In genomic region chr19:39406656-39407393, GRCh38 we compare ENCODE assay signal across 8 cellular contexts. TPM values are rescaled to one million over a fixed set of nuclear protein-coding genes. Genes with fewer than 3 reads are reported as not detected.
A peak's percentile ranks its signal among the peaks of the same experiment; 100 is the strongest.
DNase-seq lines count a peak whose midpoint lies in the region; ATAC-seq and TF ChIP-seq lines count a peak whose summit lies in the region.

A gene with protein sequence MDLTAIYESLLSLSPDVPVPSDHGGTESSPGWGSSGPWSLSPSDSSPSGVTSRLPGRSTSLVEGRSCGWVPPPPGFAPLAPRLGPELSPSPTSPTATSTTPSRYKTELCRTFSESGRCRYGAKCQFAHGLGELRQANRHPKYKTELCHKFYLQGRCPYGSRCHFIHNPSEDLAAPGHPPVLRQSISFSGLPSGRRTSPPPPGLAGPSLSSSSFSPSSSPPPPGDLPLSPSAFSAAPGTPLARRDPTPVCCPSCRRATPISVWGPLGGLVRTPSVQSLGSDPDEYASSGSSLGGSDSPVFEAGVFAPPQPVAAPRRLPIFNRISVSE (plus strand): TSS chr19:39406847. CDS start chr19:39406905, 58 bp downstream.

- no peak for TF ChIP-seq RAD21 in neural cell (conservative IDR thresholded peaks at IDR 0.05)

- H3K4me3 ChIP-seq in HUES48 (ENCODE audit: low read depth, low read length) (peak within 1 kb of the TSS; percentile 99), RWPE2 (ENCODE audit: severe bottlenecking) (peak within 1 kb of the TSS; percentile 89), fibroblast of pulmonary artery (replicated peaks; ENCODE audit: low read depth, low read length) (peak within 1 kb of the TSS; percentile 81), neural cell (ENCODE audit: low read length) (peak within 1 kb of the TSS; percentile 58)

- H3K9ac ChIP-seq in HUES48 (ENCODE audit: low read depth, low read length): peak within 1 kb of the TSS; percentile 82
- peak within 1 kb of the TSS; percentile 23 for H3K9ac ChIP-seq in neural cell (ENCODE audit: low read length)

- no peak for TF ChIP-seq CTCF in RWPE2 (IDR thresholded peaks at IDR 0.05; ENCODE audit: poor library complexity, severe bottlenecking)
- no peak for TF ChIP-seq CTCF in fibroblast of pulmonary artery (IDR thresholded peaks at IDR 0.05; ENCODE audit: low read length, missing control alignments)
- no peak for TF ChIP-seq CTCF in neural cell (IDR thresholded peaks at IDR 0.05; ENCODE audit: poor library complexity, severe bottlenecking)

- 0 out of 2 replicates have a peak, but pooled peaks cover 4% of the 10 kb centered on the region for H3K36me3 ChIP-seq in HUES48 (ENCODE audit: control insufficient read depth, insufficient read depth, low read length)
- H3K36me3 ChIP-seq in RWPE2 (ENCODE audit: low read depth): peaks cover 25% of the 10 kb centered on the region
- H3K36me3 ChIP-seq in neural cell (ENCODE audit: insufficient read depth, low read length): no peaks in the 10 kb centered on the region

- H3K4me2 ChIP-seq in neural cell (ENCODE audit: low read length): peak within 1 kb of the TSS; percentile 30

- no peaks in the 10 kb centered on the region for H3K79me2 ChIP-seq in neural cell (replicated peaks; ENCODE audit: insufficient read depth, low read length)

- peak within 1 kb of the TSS; percentile 90 to 99 for H3K27ac Mint-ChIP-seq in stimulated activated naive CD8-positive, alpha-beta T cell treated with anti-CD3 and anti-CD28 coated beads, Interleukin-15, amount 100 ng/mL, for 72 hours

- H3K27ac ChIP-seq in HUES48 (ENCODE audit: low read depth, low read length): peak within 1 kb of the TSS; percentile 88
- H3K27ac ChIP-seq in RWPE2 (ENCODE audit: poor library complexity, severe bottlenecking): peak within 1 kb of the TSS; percentile 97
- H3K27ac ChIP-seq in neural cell (ENCODE audit: low read length): no peak within 1 kb of the TSS

- TF ChIP-seq EP300 in neural cell (conservative IDR thresholded peaks at IDR 0.05; ENCODE audit: poor library complexity, severe bottlenecking): no peak

- no peaks in the 10 kb centered on the region for H4K20me1 ChIP-seq in neural cell (ENCODE audit: insufficient read depth)

- DNase-seq in GM04504 (ENCODE audit: low read depth) (peak; percentile 76), RWPE2 (ENCODE audit: low spot score) (no peak), fibroblast of pulmonary artery (ENCODE audit: low read depth) (peak; percentile 93), NCI-H524 treated with DMSO at 0.1 percent for 48 hours (lab: John Stamatoyannopoulos, UW) (no peak)
- peak; percentile 82 for DNase-seq in activated T-helper 9 cell treated with anti-CD3 and anti-CD28 coated beads, Interleukin-2, amount 50 U/mL, for 16 hours (ENCODE audit: low read depth)
- peak; percentile 91 to 92 for DNase-seq in stimulated activated naive CD8-positive, alpha-beta T cell treated with anti-CD3 and anti-CD28 coated beads, Interleukin-15, amount 100 ng/mL, for 72 hours

- H3K27me3 ChIP-seq in HUES48 (ENCODE audit: control insufficient read depth, insufficient read depth, low read length) (no peaks in the 10 kb centered on the region), RWPE2 (ENCODE audit: insufficient read depth, poor library complexity, severe bottlenecking) (no peaks in the 10 kb centered on the region), neural cell (ENCODE audit: insufficient read depth, low read depth, low read length) (peaks cover 52% of the 10 kb centered on the region)

- no peaks in the 10 kb centered on the region for H3K9me2 ChIP-seq in neural cell (ENCODE audit: insufficient read depth, low read length)

- H2AFZ ChIP-seq in neural cell (ENCODE audit: low read depth, low read length): no peak within 1 kb of the TSS

- no peaks in the 10 kb centered on the region for H3K27me3 Mint-ChIP-seq in stimulated activated naive CD8-positive, alpha-beta T cell treated with anti-CD3 and anti-CD28 coated beads, Interleukin-15, amount 100 ng/mL, for 72 hours

- peak within 1 kb of the TSS; percentile 80 to 91 for H3K4me3 Mint-ChIP-seq in stimulated activated naive CD8-positive, alpha-beta T cell treated with anti-CD3 and anti-CD28 coated beads, Interleukin-15, amount 100 ng/mL, for 72 hours

- peak; percentile 6 for ATAC-seq in RWPE2 (ENCODE audit: low read depth)
- ATAC-seq in stimulated activated naive CD8-positive, alpha-beta T cell treated with anti-CD3 and anti-CD28 coated beads, Interleukin-15, amount 100 ng/mL, for 72 hours: peak; percentile 58

- H3K9me3 ChIP-seq in HUES48 (ENCODE audit: control insufficient read depth, insufficient read depth, low read length) (no peaks in the 10 kb centered on the region), RWPE2 (ENCODE audit: severe bottlenecking) (no peaks in the 10 kb centered on the region), neural cell (ENCODE audit: low read length) (no peaks in the 10 kb centered on the region)

- no peaks in the 10 kb centered on the region for H3F3A ChIP-seq in neural cell (ENCODE audit: insufficient read depth, low read length, poor library complexity, severe bottlenecking)

- H3K9me3 Mint-ChIP-seq in stimulated activated naive CD8-positive, alpha-beta T cell treated with anti-CD3 and anti-CD28 coated beads, Interleukin-15, amount 100 ng/mL, for 72 hours: no peaks in the 10 kb centered on the region

- H3K4me1 Mint-ChIP-seq in stimulated activated naive CD8-positive, alpha-beta T cell treated with anti-CD3 and anti-CD28 coated beads, Interleukin-15, amount 100 ng/mL, for 72 hours: peaks cover 78% of the 10 kb centered on the region

- H3K4me1 ChIP-seq in HUES48 (ENCODE audit: control insufficient read depth, insufficient read depth, low read length) (peaks cover 40% of the 10 kb centered on the region), RWPE2 (ENCODE audit: insufficient read depth, poor library complexity, severe bottlenecking) (peaks cover 31% of the 10 kb centered on the region)

TF ChIP-seq in neural cell, 6 proteins besides CTCF, POLR2A, EP300 and RAD21:
- TF ChIP-seq MXI1 (conservative IDR thresholded peaks at IDR 0.05; ENCODE audit: poor library complexity, severe bottlenecking) (no peak), EZH2 (IDR thresholded peaks at IDR 0.05; ENCODE audit: borderline replicate concordance, insufficient read depth, low read length, poor library complexity, severe bottlenecking) (no peak), SMC3 (conservative IDR thresholded peaks at IDR 0.05; ENCODE audit: poor library complexity) (no peak), TAF1 (IDR thresholded peaks at IDR 0.05; ENCODE audit: low read depth) (no peak), POLR2AphosphoS5 (IDR thresholded peaks at IDR 0.05) (no peak)
- TF ChIP-seq, protein P1, sequence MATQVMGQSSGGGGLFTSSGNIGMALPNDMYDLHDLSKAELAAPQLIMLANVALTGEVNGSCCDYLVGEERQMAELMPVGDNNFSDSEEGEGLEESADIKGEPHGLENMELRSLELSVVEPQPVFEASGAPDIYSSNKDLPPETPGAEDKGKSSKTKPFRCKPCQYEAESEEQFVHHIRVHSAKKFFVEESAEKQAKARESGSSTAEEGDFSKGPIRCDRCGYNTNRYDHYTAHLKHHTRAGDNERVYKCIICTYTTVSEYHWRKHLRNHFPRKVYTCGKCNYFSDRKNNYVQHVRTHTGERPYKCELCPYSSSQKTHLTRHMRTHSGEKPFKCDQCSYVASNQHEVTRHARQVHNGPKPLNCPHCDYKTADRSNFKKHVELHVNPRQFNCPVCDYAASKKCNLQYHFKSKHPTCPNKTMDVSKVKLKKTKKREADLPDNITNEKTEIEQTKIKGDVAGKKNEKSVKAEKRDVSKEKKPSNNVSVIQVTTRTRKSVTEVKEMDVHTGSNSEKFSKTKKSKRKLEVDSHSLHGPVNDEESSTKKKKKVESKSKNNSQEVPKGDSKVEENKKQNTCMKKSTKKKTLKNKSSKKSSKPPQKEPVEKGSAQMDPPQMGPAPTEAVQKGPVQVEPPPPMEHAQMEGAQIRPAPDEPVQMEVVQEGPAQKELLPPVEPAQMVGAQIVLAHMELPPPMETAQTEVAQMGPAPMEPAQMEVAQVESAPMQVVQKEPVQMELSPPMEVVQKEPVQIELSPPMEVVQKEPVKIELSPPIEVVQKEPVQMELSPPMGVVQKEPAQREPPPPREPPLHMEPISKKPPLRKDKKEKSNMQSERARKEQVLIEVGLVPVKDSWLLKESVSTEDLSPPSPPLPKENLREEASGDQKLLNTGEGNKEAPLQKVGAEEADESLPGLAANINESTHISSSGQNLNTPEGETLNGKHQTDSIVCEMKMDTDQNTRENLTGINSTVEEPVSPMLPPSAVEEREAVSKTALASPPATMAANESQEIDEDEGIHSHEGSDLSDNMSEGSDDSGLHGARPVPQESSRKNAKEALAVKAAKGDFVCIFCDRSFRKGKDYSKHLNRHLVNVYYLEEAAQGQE (IDR thresholded peaks at IDR 0.05; ENCODE audit: borderline replicate concordance): no peak

RNA-seq across cellular contexts. Expression of the gene that starts here (rescaled TPM):
- polyA plus RNA-seq in neural cell: 0.34 TPM in 1 of 2 replicates, not detected in the other
- polyA minus RNA-seq in neural cell: 0.24 and 0.35 TPM in 2 replicates

Comparison
In these comparisons a context has a peak if more than half of its experiments do, and no peak if none do; other contexts are left out.
1. DNase-seq: peak in GM04504 (single experiment), activated T-helper 9 cell treated with anti-CD3 and anti-CD28 coated beads, Interleukin-2, amount 50 U/mL, for 16 hours (single experiment), fibroblast of pulmonary artery (single experiment) and stimulated activated naive CD8-positive, alpha-beta T cell treated with anti-CD3 and anti-CD28 coated beads, Interleukin-15, amount 100 ng/mL, for 72 hours (2 of 2); none in RWPE2 (single experiment) and NCI-H524 treated with DMSO at 0.1 percent for 48 hours (single experiment).
2. Peak in every context shown above with its lines, with median percentiles within 50 percentile points of each other: H3K4me3 ChIP-seq.